In the genomic region with DNA sequence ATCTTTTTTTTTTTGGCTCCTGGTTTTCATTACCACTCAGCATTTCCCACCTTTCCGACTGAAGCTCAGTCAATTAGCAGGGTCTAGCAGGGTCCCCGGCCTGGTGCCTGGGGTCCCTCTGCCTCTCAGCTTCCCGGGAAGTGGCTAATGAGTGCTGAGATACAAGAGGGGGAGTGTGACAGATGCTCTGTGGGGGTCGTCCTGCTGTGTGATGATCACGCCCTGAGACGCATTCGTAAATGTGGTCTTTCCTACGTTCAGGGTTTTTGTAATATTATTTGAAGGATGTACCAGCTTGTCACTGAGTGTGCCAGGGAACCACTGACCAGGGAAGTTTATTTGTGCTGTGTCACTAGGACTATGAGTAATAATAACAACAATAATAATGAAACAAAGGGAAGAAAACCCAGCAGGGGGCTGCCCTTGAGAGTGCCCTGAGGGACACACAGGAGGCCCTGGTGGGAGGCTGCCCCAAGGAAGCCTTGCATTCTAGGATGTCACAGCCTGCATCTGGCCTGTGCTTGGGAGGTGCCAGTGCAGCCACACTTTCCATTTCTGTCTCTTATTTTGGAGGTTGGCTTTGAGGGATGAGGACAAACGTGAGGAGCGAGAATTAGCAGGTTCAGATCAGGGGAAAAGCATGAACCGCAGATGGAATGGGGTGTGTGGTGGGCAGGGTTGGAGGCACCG, we compare ENCODE assay signal across 1 cellular context.
TF ChIP-seq lines count a peak whose summit lies in the region.

No MANE protein-coding gene starts in this region.

TF ChIP-seq in HepG2, 621 proteins besides CTCF, POLR2A, EP300 and RAD21 (continued from another document):
- TF ChIP-seq ZNF598 (CRISPR knock-in tag; IDR thresholded peaks at IDR 0.05; ENCODE audit: borderline replicate concordance) (no peak), ZNF460 (CRISPR knock-in tag; IDR thresholded peaks at IDR 0.05; ENCODE audit: borderline replicate concordance) (no peak), ZNF773 (CRISPR knock-in tag; IDR thresholded peaks at IDR 0.05; ENCODE audit: borderline replicate concordance) (no peak), PHF20 (CRISPR knock-in tag; IDR thresholded peaks at IDR 0.05) (no peak), MAFF (IDR thresholded peaks at IDR 0.05; ENCODE audit: low read depth, low read length) (no peak), ATRX (CRISPR knock-in tag; IDR thresholded peaks at IDR 0.05; ENCODE audit: borderline replicate concordance) (no peak), ZMAT3 (CRISPR knock-in tag; conservative IDR thresholded peaks at IDR 0.05) (no peak), RELA (CRISPR knock-in tag; IDR thresholded peaks at IDR 0.05) (no peak), PAWR (CRISPR knock-in tag; IDR thresholded peaks at IDR 0.05; ENCODE audit: borderline replicate concordance) (no peak)
- TF ChIP-seq, protein P1, sequence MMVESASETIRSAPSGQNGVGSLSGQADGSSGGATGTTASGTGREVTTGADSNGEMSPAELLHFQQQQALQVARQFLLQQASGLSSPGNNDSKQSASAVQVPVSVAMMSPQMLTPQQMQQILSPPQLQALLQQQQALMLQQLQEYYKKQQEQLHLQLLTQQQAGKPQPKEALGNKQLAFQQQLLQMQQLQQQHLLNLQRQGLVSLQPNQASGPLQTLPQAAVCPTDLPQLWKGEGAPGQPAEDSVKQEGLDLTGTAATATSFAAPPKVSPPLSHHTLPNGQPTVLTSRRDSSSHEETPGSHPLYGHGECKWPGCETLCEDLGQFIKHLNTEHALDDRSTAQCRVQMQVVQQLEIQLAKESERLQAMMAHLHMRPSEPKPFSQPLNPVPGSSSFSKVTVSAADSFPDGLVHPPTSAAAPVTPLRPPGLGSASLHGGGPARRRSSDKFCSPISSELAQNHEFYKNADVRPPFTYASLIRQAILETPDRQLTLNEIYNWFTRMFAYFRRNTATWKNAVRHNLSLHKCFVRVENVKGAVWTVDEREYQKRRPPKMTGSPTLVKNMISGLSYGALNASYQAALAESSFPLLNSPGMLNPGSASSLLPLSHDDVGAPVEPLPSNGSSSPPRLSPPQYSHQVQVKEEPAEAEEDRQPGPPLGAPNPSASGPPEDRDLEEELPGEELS (CRISPR knock-in tag; IDR thresholded peaks at IDR 0.05): no peak
- TF ChIP-seq, protein P2, sequence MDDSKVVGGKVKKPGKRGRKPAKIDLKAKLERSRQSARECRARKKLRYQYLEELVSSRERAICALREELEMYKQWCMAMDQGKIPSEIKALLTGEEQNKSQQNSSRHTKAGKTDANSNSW (CRISPR knock-in tag; IDR thresholded peaks at IDR 0.05; ENCODE audit: borderline replicate concordance): no peak
